Comparison of ENCODE assay signal across 14 cellular contexts in the genomic region with DNA sequence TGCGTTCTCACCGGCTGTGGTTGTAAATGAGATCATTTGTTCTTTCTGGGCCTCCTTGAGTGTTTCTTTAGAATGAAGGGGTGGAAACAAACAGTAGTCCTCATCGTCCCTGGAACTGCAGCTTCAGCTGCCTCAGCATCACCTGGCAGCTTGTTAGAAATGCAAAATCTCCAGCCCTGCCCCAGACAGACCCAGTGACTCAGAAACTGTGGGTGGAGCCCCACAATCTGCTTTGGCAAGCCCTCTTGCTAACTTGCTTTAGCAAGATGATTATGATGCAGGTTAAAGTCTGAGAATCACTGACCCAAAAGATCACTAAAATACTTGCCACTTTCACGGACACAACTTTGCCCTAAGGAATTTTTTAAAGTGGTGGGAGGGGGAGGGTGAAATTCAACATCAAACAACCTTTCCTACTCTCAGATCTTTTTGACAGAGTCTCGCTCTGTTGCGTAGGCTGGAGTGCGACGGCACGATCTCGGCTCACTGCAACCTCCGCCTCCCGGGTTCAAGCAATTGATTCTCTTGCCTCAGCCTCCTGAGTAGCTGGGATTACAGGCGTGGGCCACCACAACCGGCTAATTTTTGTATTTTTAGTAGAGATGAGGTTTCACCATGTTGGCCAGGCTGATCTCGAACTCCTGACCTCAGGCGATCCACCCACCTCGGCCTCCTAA.
A peak's percentile ranks its signal among the peaks of the same experiment; 100 is the strongest.
DNase-seq lines count a peak whose midpoint lies in the region; ATAC-seq, FAIRE-seq and TF ChIP-seq lines count a peak whose summit lies in the region.
"Had no signal": no experiment of that assay in that cellular context is flagged by ENCODE, and none has a peak within 500 bp of the region (broad histone marks: within the 10 kb centered on the region; RNA-seq: fewer than 3 reads in every experiment).

No MANE protein-coding gene starts in this region.

- H3K4me1 ChIP-seq in HUES64 (ENCODE audit: insufficient read depth, low read length), result peaks cover 59% of the 10 kb centered on the region
- H3K4me1 ChIP-seq: psoas muscle had no signal

- WGBS in HUES64, result 21% methylated on average over 16 of the region's 17 CpGs

- H3K27me3 ChIP-seq in HUES64 (ENCODE audit: insufficient read depth, low read length), result no peaks in the 10 kb centered on the region
- H3K27me3 ChIP-seq in bronchial epithelial cell (ENCODE audit: control insufficient read depth, insufficient read depth, low read length), result no peaks in the 10 kb centered on the region

- no peak for TF ChIP-seq CTCF in bronchial epithelial cell (IDR thresholded peaks at IDR 0.05; ENCODE audit: insufficient read depth, low read length, severe bottlenecking)

- H3K4me3 ChIP-seq in HUES64 (ENCODE audit: low read length) (peak overlapping the region; percentile 45), bronchial epithelial cell (ENCODE audit: low read depth, low read length) (no peak overlapping the region)
- H3K4me3 ChIP-seq: psoas muscle, SK-N-MC had no signal

- H3K9ac ChIP-seq in HUES64 (ENCODE audit: low read depth, low read length), result peak overlapping the region; percentile 58

- ATAC-seq in HG03342 (IDR thresholded peaks at IDR 0.05; ENCODE audit: unreplicated experiment), result no peak
- no peak for ATAC-seq in activated CD4-positive, CD25-positive, alpha-beta regulatory T cell treated with anti-CD3 and anti-CD28 coated beads, Interleukin-2, amount 50 U/mL, for 24 hours

- FAIRE-seq in bronchial epithelial cell (lab: Jason Lieb, UNC), result no peak
- FAIRE-seq: islet of Langerhans had no signal

- DNase-seq in bronchial epithelial cell (ENCODE audit: low read depth) (peak; percentile 46), iPS-NIHi11 (ENCODE audit: low spot score) (peak; percentile 37), renal cortical epithelial cell (ENCODE audit: low read depth) (peak; percentile 86), NCI-H146 treated with DMSO at 0.1 percent for 48 hours (lab: John Stamatoyannopoulos, UW; ENCODE audit: unreplicated experiment) (no peak), NCI-H1105 treated with DMSO at 0.1 percent for 48 hours (lab: John Stamatoyannopoulos, UW) (no peak)
- DNase-seq: activated CD4-positive, alpha-beta T cell treated with anti-CD3 and anti-CD28 coated beads, Interleukin-2, amount 10 ng/mL, durations not matched to agents 24 days and 14 days; activated naive CD4-positive, alpha-beta T cell treated with anti-CD3 and anti-CD28 coated beads for 36 hours; psoas muscle; trophoblast cell had no signal

- no peaks in the 10 kb centered on the region for H3K36me3 ChIP-seq in HUES64 (ENCODE audit: insufficient read depth, low read length)
- H3K36me3 ChIP-seq in bronchial epithelial cell (ENCODE audit: control insufficient read depth, insufficient read depth, low read length), result no peaks in the 10 kb centered on the region

- peak overlapping the region; percentile 98 for H3K27ac ChIP-seq in HUES64 (ENCODE audit: low read depth, low read length)
- H3K27ac ChIP-seq: psoas muscle, SK-N-MC had no signal

- H3K9me3 ChIP-seq in HUES64 (ENCODE audit: insufficient read depth, low read depth, low read length), result no peaks in the 10 kb centered on the region
- H3K9me3 ChIP-seq: psoas muscle had no signal

Comparison
In these comparisons a context has a peak if more than half of its experiments do, and no peak if none do; other contexts are left out.
1. DNase-seq: peak in bronchial epithelial cell (single experiment), iPS-NIHi11 (single experiment) and renal cortical epithelial cell (single experiment); none in NCI-H146 treated with DMSO at 0.1 percent for 48 hours (single experiment) and NCI-H1105 treated with DMSO at 0.1 percent for 48 hours (single experiment).